Comparison of ENCODE assay signal across 1 cellular context in genomic region chr6:158560787-158561246, GRCh38.
TF ChIP-seq lines count a peak whose summit lies in the region.

No MANE protein-coding gene starts in this region.

TF ChIP-seq in GM23338, 12 proteins besides CTCF, POLR2A, EP300 and RAD21 (continued from another document):
- no peak for TF ChIP-seq EZH2 (IDR thresholded peaks at IDR 0.05; ENCODE audit: low read depth, unreplicated experiment)
- no peak for TF ChIP-seq ETS1 (IDR thresholded peaks at IDR 0.05)
- no peak for TF ChIP-seq ZNF114 (CRISPR knock-in tag; IDR thresholded peaks at IDR 0.05)
